ENCODE assay signal across 9 cellular contexts in genomic region chr13:36418022-36418805, GRCh38. TPM values are rescaled to one million over a fixed set of nuclear protein-coding genes. Genes with fewer than 3 reads are reported as not detected.
DNase-seq lines count a peak whose midpoint lies in the region; ATAC-seq and TF ChIP-seq lines count a peak whose summit lies in the region.
"Had no signal": no experiment of that assay in that cellular context is flagged by ENCODE, and none has a peak within 500 bp of the region (broad histone marks: within the 10 kb centered on the region; RNA-seq: fewer than 3 reads in every experiment).

No MANE protein-coding gene starts in this region.

- peak; percentile 94 for ATAC-seq in GM18511 (IDR thresholded peaks at IDR 0.05; ENCODE audit: unreplicated experiment)
- peak; percentile 65 for ATAC-seq in HG02588 (IDR thresholded peaks at IDR 0.05; ENCODE audit: unreplicated experiment)
- peak; percentile 79 for ATAC-seq in stimulated activated effector memory CD8-positive, alpha-beta T cell treated with anti-CD3 and anti-CD28 coated beads, Interleukin-12 subunit alpha, Interleukin-12 subunit beta, amount 100 ng/mL, for 72 hours

- no peak for TF ChIP-seq CTCF in cardiac fibroblast (IDR thresholded peaks at IDR 0.05; ENCODE audit: low read depth, low read length)

- no peaks in the 10 kb centered on the region for H3K9me3 Mint-ChIP-seq in stimulated activated effector memory CD8-positive, alpha-beta T cell treated with anti-CD3 and anti-CD28 coated beads, Interleukin-12 subunit alpha, Interleukin-12 subunit beta, amount 100 ng/mL, for 72 hours

- DNase-seq in NCI-H146 treated with DMSO at 0.1 percent for 48 hours (lab: John Stamatoyannopoulos, UW; ENCODE audit: unreplicated experiment) (peak; percentile 13), cardiac fibroblast (ENCODE audit: low read depth in 2 of 2) (peak; percentile 53 to 75), DMS79 treated with DMSO at 0.1 percent for 48 hours (lab: John Stamatoyannopoulos, UW) (no peak), HT-29 (ENCODE audit: low spot score) (no peak), COLO829 (ENCODE audit: low spot score) (no peak)
- no peak for DNase-seq in stimulated activated effector memory CD8-positive, alpha-beta T cell treated with anti-CD3 and anti-CD28 coated beads, Interleukin-12 subunit alpha, Interleukin-12 subunit beta, amount 100 ng/mL, for 72 hours (ENCODE audit: low spot score in 2 of 2)
- DNase-seq: left cardiac atrium had no signal

- no peak overlapping the region for H3K27ac Mint-ChIP-seq in stimulated activated effector memory CD8-positive, alpha-beta T cell treated with anti-CD3 and anti-CD28 coated beads, Interleukin-12 subunit alpha, Interleukin-12 subunit beta, amount 100 ng/mL, for 72 hours

- no peak overlapping the region for H3K4me3 Mint-ChIP-seq in stimulated activated effector memory CD8-positive, alpha-beta T cell treated with anti-CD3 and anti-CD28 coated beads, Interleukin-12 subunit alpha, Interleukin-12 subunit beta, amount 100 ng/mL, for 72 hours

- peak overlapping the region in 1 of 2 donors; percentile 4 for H3K4me3 ChIP-seq in cardiac fibroblast (replicated peaks in 1 of 2; ENCODE audit: low read depth in 2 of 2, low read length in 2 of 2)

- no peaks in the 10 kb centered on the region for H3K36me3 Mint-ChIP-seq in stimulated activated effector memory CD8-positive, alpha-beta T cell treated with anti-CD3 and anti-CD28 coated beads, Interleukin-12 subunit alpha, Interleukin-12 subunit beta, amount 100 ng/mL, for 72 hours

- peaks cover 6% of the 10 kb centered on the region for H3K4me1 Mint-ChIP-seq in stimulated activated effector memory CD8-positive, alpha-beta T cell treated with anti-CD3 and anti-CD28 coated beads, Interleukin-12 subunit alpha, Interleukin-12 subunit beta, amount 100 ng/mL, for 72 hours

RNA-seq across cellular contexts. Expression of gene CCNA1, which starts 14.1 kb away (rescaled TPM):
- total RNA-seq in HT-29 (2014; rRNA removed; shearing (Covaris generic)), result not detected in 2 replicates

Comparison
In these comparisons a context has a peak if more than half of its experiments do, and no peak if none do; other contexts are left out.
1. DNase-seq: peak in NCI-H146 treated with DMSO at 0.1 percent for 48 hours (single experiment) and cardiac fibroblast (2 of 2); none in stimulated activated effector memory CD8-positive, alpha-beta T cell treated with anti-CD3 and anti-CD28 coated beads, Interleukin-12 subunit alpha, Interleukin-12 subunit beta, amount 100 ng/mL, for 72 hours (0 of 2), DMS79 treated with DMSO at 0.1 percent for 48 hours (single experiment), HT-29 (single experiment) and COLO829 (single experiment).
2. Peak in every context shown above with its lines, with median percentiles within 50 percentile points of each other: ATAC-seq.